Comparison of ENCODE assay signal across 8 cellular contexts in the genomic region with DNA sequence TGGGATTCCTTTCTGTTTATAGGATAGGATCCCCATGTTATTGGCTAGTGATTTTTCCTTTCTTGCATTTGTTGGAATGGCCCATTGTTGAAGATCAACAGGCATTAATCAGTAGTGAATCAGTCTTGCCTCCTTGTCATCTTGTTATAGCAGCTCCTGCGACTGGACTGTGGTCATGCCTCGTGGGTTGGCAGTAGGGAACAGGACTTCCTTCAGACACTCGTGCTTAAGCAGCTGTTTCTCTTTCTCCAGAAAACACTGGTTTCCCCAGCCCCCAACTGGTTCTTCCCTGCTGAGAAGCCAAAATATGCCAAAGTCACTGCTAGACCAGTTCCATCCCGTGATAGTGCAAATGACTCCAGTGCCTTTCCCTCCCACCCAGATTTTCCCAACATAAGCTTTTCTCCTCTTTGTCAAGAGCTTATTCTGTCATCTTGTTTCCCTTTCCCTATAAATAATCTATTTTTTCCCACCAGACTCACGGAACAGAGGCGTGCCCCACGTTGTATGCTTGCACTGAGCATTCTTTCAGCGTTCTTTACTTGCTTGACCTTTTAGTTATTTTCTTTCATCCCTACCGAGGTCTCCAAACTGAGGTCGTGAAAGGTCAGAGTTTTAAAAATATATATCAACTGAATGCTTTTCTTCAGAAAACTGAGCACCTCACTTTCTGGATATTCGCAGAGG.
DNase-seq lines count a peak whose midpoint lies in the region; ATAC-seq and TF ChIP-seq lines count a peak whose summit lies in the region.

No MANE protein-coding gene starts in this region.

- DNase-seq in SJCRH30 (peak; percentile 63 to 69), trophoblast cell (peak; percentile 23 to 51), GF-D8 (lab: John Stamatoyannopoulos, UW) (no peak), NCI-H2029 (lab: John Stamatoyannopoulos, UW) (no peak), dedifferentiated amniotic fluid mesenchymal stem cell (ENCODE audit: extremely low spot score) (no peak)

- peak overlapping the region in 2 of 11 experiments; percentile 52 to 78; a peak in 3 of 22 replicates for H3K9ac ChIP-seq in BLaER1 treated with 17β-estradiol and CSF1 and Interleukin-3, amounts not matched to agents 10 nM and 100 nM
- H3K9ac ChIP-seq in trophoblast cell (ENCODE audit: low read length): no peak overlapping the region

- peak overlapping the region; percentile 3 for H4K8ac ChIP-seq in trophoblast cell (ENCODE audit: low read depth, low read length)

- H4K91ac ChIP-seq in trophoblast cell (ENCODE audit: low read depth, low read length): peak overlapping the region; percentile 39

- H4K20me1 ChIP-seq in BLaER1 treated with 17β-estradiol and CSF1 and Interleukin-3, amounts not matched to agents 10 nM and 100 nM: peaks cover 0 to 13% (median 0%) of the 10 kb centered on the region in 11 experiments; a peak in 1 of 22 replicates

- H3K36me3 ChIP-seq in BLaER1 treated with 17β-estradiol and CSF1 and Interleukin-3, amounts not matched to agents 10 nM and 100 nM: no peaks in the 10 kb centered on the region
- no peaks in the 10 kb centered on the region for H3K36me3 ChIP-seq in SJCRH30
- H3K36me3 ChIP-seq in gastroesophageal sphincter: no peaks in the 10 kb centered on the region
- no peaks in the 10 kb centered on the region for H3K36me3 ChIP-seq in trophoblast cell (ENCODE audit: control insufficient read depth in 1 of 2, insufficient read depth in 2 of 2, low read length in 2 of 2)

- TF ChIP-seq POLR2A in gastroesophageal sphincter (IDR thresholded peaks at IDR 0.05): no peak

- H3K14ac ChIP-seq in trophoblast cell (ENCODE audit: low read length): peak overlapping the region; percentile 59

- TF ChIP-seq CTCF in gastroesophageal sphincter (IDR thresholded peaks at IDR 0.05): no peak

- H3K9me3 ChIP-seq in BLaER1 treated with 17β-estradiol and CSF1 and Interleukin-3, amounts not matched to agents 10 nM and 100 nM (replicated peaks in 1 of 11): 0 out of 22 replicates have a peak, but pooled peaks cover 0 to 4% (median 0%) of the 10 kb centered on the region in 11 experiments
- H3K9me3 ChIP-seq in SJCRH30 (replicated peaks): no peaks in the 10 kb centered on the region
- no peaks in the 10 kb centered on the region for H3K9me3 ChIP-seq in gastroesophageal sphincter
- H3K9me3 ChIP-seq in trophoblast cell (ENCODE audit: insufficient read depth, low read depth, low read length): no peaks in the 10 kb centered on the region

- H3K4ac ChIP-seq in trophoblast cell (ENCODE audit: low read depth, low read length): no peak overlapping the region

- H3K4me2 ChIP-seq in BLaER1 treated with 17β-estradiol and CSF1 and Interleukin-3, amounts not matched to agents 10 nM and 100 nM: peak overlapping the region; percentile 23 to 71 (median 45); a peak in 21 of 22 replicates
- peak overlapping the region; percentile 40 for H3K4me2 ChIP-seq in trophoblast cell (ENCODE audit: low read length)

- peak overlapping the region; percentile 69 for H2BK12ac ChIP-seq in trophoblast cell (ENCODE audit: low read length)

- H4K12ac ChIP-seq in trophoblast cell (ENCODE audit: low read depth, low read length): no peak overlapping the region

- H3K79me1 ChIP-seq in trophoblast cell (ENCODE audit: low read length): peaks cover 26% of the 10 kb centered on the region

- H3K27ac ChIP-seq in BLaER1 treated with 17β-estradiol and CSF1 and Interleukin-3, amounts not matched to agents 10 nM and 100 nM: peak overlapping the region in 4 of 11 experiments; percentile 9 to 88 (median 56); a peak in 6 of 22 replicates
- peak overlapping the region; percentile 98 for H3K27ac ChIP-seq in SJCRH30
- H3K27ac ChIP-seq in gastroesophageal sphincter: peak overlapping the region; percentile 85 to 100 (median 91)
- peak overlapping the region; percentile 75 for H3K27ac ChIP-seq in trophoblast cell (ENCODE audit: low read depth, low read length)

- 19 to 28% methylated on average over 10 to 11 of the region's 11 CpGs for WGBS in gastroesophageal sphincter (ENCODE audit: low coverage in 1 of 2), 2 donors
- WGBS in trophoblast cell (ENCODE audit: extremely low coverage, insufficient coverage, insufficient read length): no CpG with 5 or more reads among the region's 11 CpGs

- H3K79me2 ChIP-seq in trophoblast cell (ENCODE audit: control insufficient read depth, insufficient read depth, low read length, poor library complexity): peaks cover 8% of the 10 kb centered on the region

- H3K27me3 ChIP-seq in BLaER1 treated with 17β-estradiol and CSF1 and Interleukin-3, amounts not matched to agents 10 nM and 100 nM: no peaks in the 10 kb centered on the region
- no peaks in the 10 kb centered on the region for H3K27me3 ChIP-seq in SJCRH30
- no peaks in the 10 kb centered on the region for H3K27me3 ChIP-seq in gastroesophageal sphincter
- no peaks in the 10 kb centered on the region for H3K27me3 ChIP-seq in trophoblast cell (ENCODE audit: insufficient read depth, low read length)

- peak overlapping the region; percentile 56 for H2BK120ac ChIP-seq in trophoblast cell (ENCODE audit: insufficient read depth, low read length, poor library complexity)

- ATAC-seq in gastroesophageal sphincter (peak; percentile 46), HG03457 (IDR thresholded peaks at IDR 0.05; ENCODE audit: unreplicated experiment) (no peak)

- peaks cover 19 to 88% (median 27%) of the 10 kb centered on the region in 10 experiments for H3K4me1 ChIP-seq in BLaER1 treated with 17β-estradiol and CSF1 and Interleukin-3, amounts not matched to agents 10 nM and 100 nM
- peaks cover 43% of the 10 kb centered on the region for H3K4me1 ChIP-seq in SJCRH30
- peaks cover 19 to 82% (median 38%) of the 10 kb centered on the region in 3 donors for H3K4me1 ChIP-seq in gastroesophageal sphincter
- peaks cover 26 to 30% of the 10 kb centered on the region in 2 experiments for H3K4me1 ChIP-seq in trophoblast cell (ENCODE audit: control insufficient read depth in 1 of 2, insufficient read depth in 2 of 2, low read length in 2 of 2)

- no peak for TF ChIP-seq EP300 in gastroesophageal sphincter (IDR thresholded peaks at IDR 0.05)

- no peak overlapping the region for H2AFZ ChIP-seq in trophoblast cell (ENCODE audit: insufficient read depth, low read length, poor library complexity)

- no peak overlapping the region for H3K23ac ChIP-seq in trophoblast cell (ENCODE audit: low read length)

- H2AK5ac ChIP-seq in trophoblast cell (ENCODE audit: low read length): no peak overlapping the region

- H2BK5ac ChIP-seq in trophoblast cell (ENCODE audit: low read depth, low read length, poor library complexity): peak overlapping the region; percentile 92

- H3K18ac ChIP-seq in trophoblast cell (ENCODE audit: low read length): no peak overlapping the region

- H3K4me3 ChIP-seq in BLaER1 treated with 17β-estradiol and CSF1 and Interleukin-3, amounts not matched to agents 10 nM and 100 nM: no peak overlapping the region
- H3K4me3 ChIP-seq in SJCRH30 (no peak overlapping the region), gastroesophageal sphincter (no peak overlapping the region), trophoblast cell (ENCODE audit: low read depth, low read length) (no peak overlapping the region)

Comparison
In these comparisons a context has a peak if more than half of its experiments do, and no peak if none do; other contexts are left out.
1. DNase-seq: peak in SJCRH30 (2 of 2) and trophoblast cell (2 of 2); none in GF-D8 (single experiment), NCI-H2029 (single experiment) and dedifferentiated amniotic fluid mesenchymal stem cell (single experiment).